Comparison of ENCODE assay signal across 21 cellular contexts in genomic region chr13:20848944-20849343, GRCh38. TPM values are rescaled to one million over a fixed set of nuclear protein-coding genes. Genes with fewer than 3 reads are reported as not detected.
DNase-seq lines count a peak whose midpoint lies in the region; ATAC-seq and TF ChIP-seq lines count a peak whose summit lies in the region.
"Had no signal": no experiment of that assay in that cellular context is flagged by ENCODE, and none has a peak within 500 bp of the region (broad histone marks: within the 10 kb centered on the region; RNA-seq: fewer than 3 reads in every experiment).

No MANE protein-coding gene starts in this region.

- WGBS in psoas muscle, 3 donors: 34 to 47% (median 46%) methylated on average over 1 of the region's 1 CpG

- H3K27me3 ChIP-seq in fibroblast of lung (ENCODE audit: control insufficient read depth, insufficient read depth, low read length): no peaks in the 10 kb centered on the region
- no peaks in the 10 kb centered on the region for H3K27me3 ChIP-seq in psoas muscle (ENCODE audit: insufficient read depth in 3 of 3, low read length in 2 of 3)
- H3K27me3 ChIP-seq: BLaER1, breast epithelium, transverse colon had no signal

- no peak overlapping the region for H3K4me2 ChIP-seq in fibroblast of lung (ENCODE audit: extremely low read depth, insufficient read depth, low read length)
- H3K4me2 ChIP-seq: BLaER1 had no signal

- intact Hi-C loops in psoas muscle (cut with DNase I): loop anchor here in 1 of 2 donors (10.0 kb wide), 1 partner anchor 56 kb away; the partner anchor contains the start of gene XPO4

- no peaks in the 10 kb centered on the region for H3K9me3 Mint-ChIP-seq in T-cell
- H3K9me3 Mint-ChIP-seq: activated CD4-positive, alpha-beta memory T cell treated with anti-CD3 and anti-CD28 coated beads for 36 hours; activated naive CD8-positive, alpha-beta T cell treated with anti-CD3 and anti-CD28 coated beads, Interleukin-2, amount 10 ng/mL, durations not matched to agents 7 days and 5 days; H9 had no signal

- no peak overlapping the region for H3K4me3 Mint-ChIP-seq in T-cell
- H3K4me3 Mint-ChIP-seq: activated CD4-positive, alpha-beta memory T cell treated with anti-CD3 and anti-CD28 coated beads for 36 hours; activated naive CD8-positive, alpha-beta T cell treated with anti-CD3 and anti-CD28 coated beads, Interleukin-2, amount 10 ng/mL, durations not matched to agents 7 days and 5 days; H9 had no signal

- DNase-seq in NCI-H1092 treated with DMSO at 0.1 percent for 48 hours (lab: John Stamatoyannopoulos, UW) (peak; percentile 28), NCI-H1092 (lab: John Stamatoyannopoulos, UW) (no peak), NCI-H748 treated with DMSO at 0.1 percent for 48 hours (lab: John Stamatoyannopoulos, UW) (peak; percentile 42), fibroblast of lung (ENCODE audit: low read depth in 2 of 2) (peak; percentile 35 to 65), psoas muscle (no peak), T-cell (no peak)
- DNase-seq: 8988T; activated CD4-positive, alpha-beta memory T cell treated with anti-CD3 and anti-CD28 coated beads for 36 hours; activated naive CD8-positive, alpha-beta T cell treated with anti-CD3 and anti-CD28 coated beads, Interleukin-2, amount 10 ng/mL, durations not matched to agents 7 days and 5 days; activated T-cell treated with anti-CD3 and anti-CD28 coated beads, Interleukin-2, amount 50 U/mL, for 1 hour; DMS 273 treated with DMSO at 0.1 percent for 48 hours; H9; NCI-H1436; stimulated activated CD4-positive, alpha-beta T cell treated with anti-CD3 and anti-CD28 coated beads, Interleukin-15, amount 100 ng/mL, for 24 hours; stimulated activated naive CD4-positive, alpha-beta T cell; transverse colon had no signal

- H3K4me3 ChIP-seq in fibroblast of lung (replicated peaks in 1 of 4; ENCODE audit: control extremely low read depth in 1 of 4, insufficient read depth in 1 of 4, low read depth in 3 of 4, low read length in 4 of 4) (no peak overlapping the region), psoas muscle (no peak overlapping the region)
- H3K4me3 ChIP-seq: BLaER1, breast epithelium, transverse colon had no signal

- no peaks in the 10 kb centered on the region for H3K79me2 ChIP-seq in fibroblast of lung (ENCODE audit: control insufficient read depth, insufficient read depth, low read length)

- no peak overlapping the region for H3K27ac Mint-ChIP-seq in T-cell
- H3K27ac Mint-ChIP-seq: activated CD4-positive, alpha-beta memory T cell treated with anti-CD3 and anti-CD28 coated beads for 36 hours; activated naive CD8-positive, alpha-beta T cell treated with anti-CD3 and anti-CD28 coated beads, Interleukin-2, amount 10 ng/mL, durations not matched to agents 7 days and 5 days had no signal

- H3K9ac ChIP-seq in fibroblast of lung (ENCODE audit: insufficient read depth, low read length): no peak overlapping the region
- H3K9ac ChIP-seq: BLaER1 had no signal

- peaks cover 0 to 1% (median 0%) of the 10 kb centered on the region in 3 donors for H3K4me1 Mint-ChIP-seq in T-cell
- H3K4me1 Mint-ChIP-seq: activated naive CD8-positive, alpha-beta T cell treated with anti-CD3 and anti-CD28 coated beads, Interleukin-2, amount 10 ng/mL, durations not matched to agents 7 days and 5 days had no signal

- CTCF ChIA-PET in T-cell (lab: Charles Lee): interaction anchor here in 1 of 2 donors (0.6 to 1.2 kb wide), 3 partner anchors 20 to 76 kb away, joined by 3 to 5 read pairs (median 4); no protein-coding TSS in a partner anchor

- no peaks in the 10 kb centered on the region for H3K36me3 ChIP-seq in fibroblast of lung (ENCODE audit: control insufficient read depth, insufficient read depth, low read length)
- H3K36me3 ChIP-seq in psoas muscle (ENCODE audit: insufficient read depth in 1 of 2, low read depth in 1 of 2): peaks cover 0 to 15% of the 10 kb centered on the region in 2 donors
- H3K36me3 ChIP-seq: breast epithelium, transverse colon had no signal

- TF ChIP-seq CTCF in fibroblast of lung (conservative IDR thresholded peaks at IDR 0.05 in 1 of 2, IDR thresholded peaks at IDR 0.05 in 1 of 2; ENCODE audit: low read depth in 1 of 2, low read length in 2 of 2) (no peak), psoas muscle (IDR thresholded peaks at IDR 0.05) (no peak)

- H3K36me3 Mint-ChIP-seq in T-cell: peaks cover 22% of the 10 kb centered on the region
- H3K36me3 Mint-ChIP-seq: activated naive CD8-positive, alpha-beta T cell treated with anti-CD3 and anti-CD28 coated beads, Interleukin-2, amount 10 ng/mL, durations not matched to agents 7 days and 5 days had no signal

- H3K4me1 ChIP-seq in fibroblast of lung (ENCODE audit: control insufficient read depth, extremely low read depth, insufficient read depth, low read length) (no peaks in the 10 kb centered on the region), psoas muscle (peaks cover 37% of the 10 kb centered on the region)
- H3K4me1 ChIP-seq: breast epithelium had no signal

- H3K27me3 Mint-ChIP-seq in T-cell: no peaks in the 10 kb centered on the region
- H3K27me3 Mint-ChIP-seq: activated CD4-positive, alpha-beta memory T cell treated with anti-CD3 and anti-CD28 coated beads for 36 hours; activated naive CD8-positive, alpha-beta T cell treated with anti-CD3 and anti-CD28 coated beads, Interleukin-2, amount 10 ng/mL, durations not matched to agents 7 days and 5 days had no signal

- no peak overlapping the region for H2AFZ ChIP-seq in fibroblast of lung (ENCODE audit: low read length)

- H3K27ac ChIP-seq in fibroblast of lung (ENCODE audit: insufficient read depth, low read length) (no peak overlapping the region), psoas muscle (peak overlapping the region; percentile 47)
- H3K27ac ChIP-seq: BLaER1, breast epithelium, transverse colon had no signal

- ATAC-seq in psoas muscle (peak; percentile 46 to 87 (median 78)), T-cell (replicated peaks in 1 of 4) (no peak), GM21529 (IDR thresholded peaks at IDR 0.05; ENCODE audit: unreplicated experiment) (no peak), GM21825 (IDR thresholded peaks at IDR 0.05; ENCODE audit: unreplicated experiment) (no peak)
- ATAC-seq: esophagus mucosa had no signal

- POLR2A ChIA-PET in T-cell (lab: Charles Lee): interaction anchor here in 1 of 2 donors (0.5 to 0.6 kb wide), 2 partner anchors 75 to 830 kb away, joined by 3 to 5 read pairs; partner anchors contain the start of gene EEF1AKMT1

- no peaks in the 10 kb centered on the region for H4K20me1 ChIP-seq in fibroblast of lung (ENCODE audit: control insufficient read depth, extremely low read depth, insufficient read depth, low read length)

- H3K9me3 ChIP-seq in fibroblast of lung (ENCODE audit: control insufficient read depth, insufficient read depth, low read depth, low read length) (no peaks in the 10 kb centered on the region), psoas muscle (no peaks in the 10 kb centered on the region)
- H3K9me3 ChIP-seq: BLaER1, breast epithelium, transverse colon had no signal

RNA-seq across cellular contexts. Expression of gene XPO4, which starts 53.6 kb away (rescaled TPM):
- total RNA-seq in fibroblast of lung: 14.9 and 17.2 TPM in 2 replicates
- 10.5 and 12.5 TPM in 2 replicates for polyA plus RNA-seq in fibroblast of lung
- polyA plus RNA-seq in fibroblast of lung (2012): 5.5 and 6.5 TPM in 2 replicates
- 2.7 and 3.9 TPM in 2 replicates for polyA minus RNA-seq in fibroblast of lung (ENCODE audit: low replicate concordance)
- 10 to 100 TPM; 12.2 to 67.2 (median 31.1) TPM for total RNA-seq in psoas muscle
- 1 to 10 TPM; 3.9 to 6.3 (median 5.4) TPM for polyA plus RNA-seq in psoas muscle
- total RNA-seq in T-cell: 10 to 100 TPM; 20.7 to 22.5 (median 22.0) TPM

Comparison
In these comparisons a context has a peak if more than half of its experiments do, and no peak if none do; other contexts are left out.
1. DNase-seq: peak in NCI-H1092 treated with DMSO at 0.1 percent for 48 hours (single experiment), NCI-H748 treated with DMSO at 0.1 percent for 48 hours (single experiment) and fibroblast of lung (2 of 2); none in NCI-H1092 (single experiment), psoas muscle (0 of 2) and T-cell (0 of 34).
2. ATAC-seq: peak in psoas muscle (4 of 4); none in T-cell (0 of 4), GM21529 (single experiment) and GM21825 (single experiment).